In genomic region chr2:88038263-88039105, GRCh38 we compare ENCODE assay signal across 1 cellular context.
TF ChIP-seq lines count a peak whose summit lies in the region.

No MANE protein-coding gene starts in this region.

TF ChIP-seq in SK-N-SH treated with all-trans-retinoic acid at 6 μM for 48 hours, 23 proteins besides CTCF, POLR2A, EP300 and RAD21 (continued from another document):
- no peak for TF ChIP-seq TSHZ2 (CRISPR knock-in tag; IDR thresholded peaks at IDR 0.05)
- no peak for TF ChIP-seq PATZ1 (CRISPR knock-in tag; IDR thresholded peaks at IDR 0.05; ENCODE audit: borderline replicate concordance)
- TF ChIP-seq ZNF565 (CRISPR knock-in tag; conservative IDR thresholded peaks at IDR 0.05; ENCODE audit: low read depth) = no peak
- TF ChIP-seq BACH2 (CRISPR knock-in tag; IDR thresholded peaks at IDR 0.05; ENCODE audit: borderline replicate concordance) = no peak
- no peak for TF ChIP-seq ZNF70 (CRISPR knock-in tag; IDR thresholded peaks at IDR 0.05)
- no peak for TF ChIP-seq ZC3H10 (CRISPR knock-in tag; IDR thresholded peaks at IDR 0.05)
- TF ChIP-seq ZNF8 (CRISPR knock-in tag; IDR thresholded peaks at IDR 0.05) = no peak
- TF ChIP-seq ZFP30 (CRISPR knock-in tag; IDR thresholded peaks at IDR 0.05) = no peak
